Comparison of ENCODE assay signal across 12 cellular contexts in the genomic region with DNA sequence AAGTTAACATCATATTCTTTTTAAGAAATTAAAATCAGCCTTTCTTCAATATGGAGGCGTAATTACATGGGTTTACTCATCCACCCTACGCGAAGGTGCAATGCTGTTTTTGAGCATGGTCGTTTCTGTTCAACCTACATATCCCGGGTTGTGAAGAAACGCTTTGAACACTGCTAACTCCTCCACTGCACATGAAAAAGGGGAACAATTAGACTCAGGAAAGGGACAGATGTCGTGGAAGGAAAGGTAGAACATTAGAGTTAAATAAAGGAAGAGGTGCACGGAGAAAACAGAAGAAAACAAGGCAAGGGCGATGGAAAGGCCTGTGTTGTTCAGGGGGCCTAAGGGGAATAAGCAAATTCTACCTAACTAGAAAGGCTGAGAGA. TPM values are rescaled to one million over a fixed set of nuclear protein-coding genes. Genes with fewer than 3 reads are reported as not detected.
DNase-seq lines count a peak whose midpoint lies in the region; ATAC-seq, FAIRE-seq and TF ChIP-seq lines count a peak whose summit lies in the region.
"Had no signal": no experiment of that assay in that cellular context is flagged by ENCODE, and none has a peak within 500 bp of the region (broad histone marks: within the 10 kb centered on the region; RNA-seq: fewer than 3 reads in every experiment).

No MANE protein-coding gene starts in this region.

- CTCF ChIA-PET in CD4-positive, alpha-beta memory T cell (lab: Charles Lee; ENCODE audit: partially characterized antibody) = no interaction called here

- no peak for DNase-seq in CD4-positive, alpha-beta memory T cell
- DNase-seq in H54 (ENCODE audit: insufficient read length, low spot score) = no peak
- no peak for DNase-seq in activated naive CD8-positive, alpha-beta T cell treated with anti-CD3 and anti-CD28 coated beads for 36 hours
- no peak for DNase-seq in memory B cell (ENCODE audit: low spot score in 2 of 2)
- no peak for DNase-seq in SHP77 treated with DMSO at 0.1 percent for 48 hours (lab: John Stamatoyannopoulos, UW)
- no peak for DNase-seq in prostate gland (ENCODE audit: low spot score)
- DNase-seq in ecto neural progenitor cell (ENCODE audit: low spot score) = no peak
- DNase-seq: NCI-H345 had no signal

- H3K4me3 ChIP-seq in CD4-positive, alpha-beta memory T cell (ENCODE audit: low read length in 2 of 2) = no peak overlapping the region
- no peak overlapping the region for H3K4me3 ChIP-seq in prostate gland

- WGBS in prostate gland = 59% methylated on average over 9 of the region's 9 CpGs

- FAIRE-seq in H54 (lab: Jason Lieb, UNC) = peak; percentile 15
- FAIRE-seq: D721Med, GM12892 had no signal

- H3K4me3 Mint-ChIP-seq in CD4-positive, alpha-beta memory T cell = peak overlapping the region; percentile 7 to 72 (median 44)
- H3K4me3 Mint-ChIP-seq in activated naive CD8-positive, alpha-beta T cell treated with anti-CD3 and anti-CD28 coated beads for 36 hours = no peak overlapping the region
- H3K4me3 Mint-ChIP-seq in memory B cell = peak overlapping the region; percentile 28

- H3K9me3 ChIP-seq in CD4-positive, alpha-beta memory T cell (ENCODE audit: control insufficient read depth in 1 of 2, low read length in 2 of 2) = no peaks in the 10 kb centered on the region
- H3K9me3 ChIP-seq in prostate gland = no peaks in the 10 kb centered on the region
- H3K9me3 ChIP-seq: ascending aorta had no signal

- peak overlapping the region in 5 of 7 donors; percentile 5 to 84 (median 68) for H3K27ac Mint-ChIP-seq in CD4-positive, alpha-beta memory T cell
- H3K27ac Mint-ChIP-seq in activated naive CD8-positive, alpha-beta T cell treated with anti-CD3 and anti-CD28 coated beads for 36 hours = peak overlapping the region; percentile 21
- peak overlapping the region; percentile 39 for H3K27ac Mint-ChIP-seq in memory B cell

- TF ChIP-seq POLR2A in H54 (IDR thresholded peaks at IDR 0.05; ENCODE audit: low read depth, low read length) = no peak
- TF ChIP-seq POLR2A in prostate gland (IDR thresholded peaks at IDR 0.05) = no peak

- H3K4me1 ChIP-seq in CD4-positive, alpha-beta memory T cell (ENCODE audit: insufficient read depth, low read length) = peaks cover 32% of the 10 kb centered on the region
- H3K4me1 ChIP-seq in prostate gland (replicated peaks) = peaks cover 16% of the 10 kb centered on the region

- ATAC-seq in memory B cell (ENCODE audit: low read depth) = no peak

- peaks cover 63% of the 10 kb centered on the region for H3K27me3 ChIP-seq in CD4-positive, alpha-beta memory T cell (ENCODE audit: insufficient read depth, low read length)
- peaks cover 54% of the 10 kb centered on the region for H3K27me3 ChIP-seq in prostate gland (replicated peaks; ENCODE audit: insufficient read depth)

- peaks cover 3 to 8% of the 10 kb centered on the region in 2 donors for H3K36me3 Mint-ChIP-seq in CD4-positive, alpha-beta memory T cell
- peaks cover 5% of the 10 kb centered on the region for H3K36me3 Mint-ChIP-seq in activated naive CD8-positive, alpha-beta T cell treated with anti-CD3 and anti-CD28 coated beads for 36 hours
- peaks cover 6% of the 10 kb centered on the region for H3K36me3 Mint-ChIP-seq in memory B cell

- no peaks in the 10 kb centered on the region for H3K36me3 ChIP-seq in CD4-positive, alpha-beta memory T cell (ENCODE audit: insufficient read depth, low read length)
- no peaks in the 10 kb centered on the region for H3K36me3 ChIP-seq in prostate gland
- H3K36me3 ChIP-seq: ascending aorta had no signal

- TF ChIP-seq CTCF in prostate gland (IDR thresholded peaks at IDR 0.05) = no peak

- peaks cover 0 to 31% (median 11%) of the 10 kb centered on the region in 8 donors for H3K9me3 Mint-ChIP-seq in CD4-positive, alpha-beta memory T cell
- H3K9me3 Mint-ChIP-seq in activated naive CD8-positive, alpha-beta T cell treated with anti-CD3 and anti-CD28 coated beads for 36 hours = peaks cover 4% of the 10 kb centered on the region
- H3K9me3 Mint-ChIP-seq in memory B cell = peaks cover 4% of the 10 kb centered on the region

- no peak overlapping the region for H3K27ac ChIP-seq in CD4-positive, alpha-beta memory T cell (ENCODE audit: low read depth, low read length)
- no peak overlapping the region for H3K27ac ChIP-seq in prostate gland
- H3K27ac ChIP-seq: ascending aorta had no signal

- intact Hi-C loops in CD4-positive, alpha-beta memory T cell (cut with micrococcal nuclease) = no loop called here
- intact Hi-C loops in prostate gland (cut with DNase I) = no loop called here

- POLR2A ChIA-PET in CD4-positive, alpha-beta memory T cell (lab: Charles Lee; ENCODE audit: partially characterized antibody) = interaction anchor here (0.9 to 2.5 kb wide), 5 partner anchors 11 to 25 kb away, joined by 3 to 9 read pairs (median 3); partner anchors contain the start of gene ZIC2

- peaks cover 50 to 53% of the 10 kb centered on the region in 2 donors for H3K27me3 Mint-ChIP-seq in CD4-positive, alpha-beta memory T cell
- peaks cover 73% of the 10 kb centered on the region for H3K27me3 Mint-ChIP-seq in activated naive CD8-positive, alpha-beta T cell treated with anti-CD3 and anti-CD28 coated beads for 36 hours
- H3K27me3 Mint-ChIP-seq in memory B cell = peaks cover 32% of the 10 kb centered on the region

- H3K4me1 Mint-ChIP-seq in CD4-positive, alpha-beta memory T cell = peaks cover 10 to 29% (median 20%) of the 10 kb centered on the region in 4 donors
- H3K4me1 Mint-ChIP-seq in activated naive CD8-positive, alpha-beta T cell treated with anti-CD3 and anti-CD28 coated beads for 36 hours = peaks cover 21% of the 10 kb centered on the region
- peaks cover 15% of the 10 kb centered on the region for H3K4me1 Mint-ChIP-seq in memory B cell

RNA-seq across cellular contexts. Expression of gene ZIC5, which starts 4.1 kb away (rescaled TPM):
- total RNA-seq in CD4-positive, alpha-beta memory T cell = not detected
- not detected for polyA plus RNA-seq in CD4-positive, alpha-beta memory T cell
- not detected for total RNA-seq in activated naive CD8-positive, alpha-beta T cell treated with anti-CD3 and anti-CD28 coated beads for 36 hours
- total RNA-seq in prostate gland = under 1 TPM; 0.09 to 0.45 TPM
- total RNA-seq: ascending aorta had no signal
- polyA plus RNA-seq: esophagus had no signal

RNA-seq across cellular contexts. Expression of gene ZIC2, which starts 14.1 kb away (rescaled TPM):
- total RNA-seq in CD4-positive, alpha-beta memory T cell = not detected
- polyA plus RNA-seq in CD4-positive, alpha-beta memory T cell = not detected
- not detected for total RNA-seq in activated naive CD8-positive, alpha-beta T cell treated with anti-CD3 and anti-CD28 coated beads for 36 hours
- total RNA-seq in prostate gland = under 1 TPM; 0.05 to 0.51 TPM
- total RNA-seq: ascending aorta had no signal
